In the genomic region with DNA sequence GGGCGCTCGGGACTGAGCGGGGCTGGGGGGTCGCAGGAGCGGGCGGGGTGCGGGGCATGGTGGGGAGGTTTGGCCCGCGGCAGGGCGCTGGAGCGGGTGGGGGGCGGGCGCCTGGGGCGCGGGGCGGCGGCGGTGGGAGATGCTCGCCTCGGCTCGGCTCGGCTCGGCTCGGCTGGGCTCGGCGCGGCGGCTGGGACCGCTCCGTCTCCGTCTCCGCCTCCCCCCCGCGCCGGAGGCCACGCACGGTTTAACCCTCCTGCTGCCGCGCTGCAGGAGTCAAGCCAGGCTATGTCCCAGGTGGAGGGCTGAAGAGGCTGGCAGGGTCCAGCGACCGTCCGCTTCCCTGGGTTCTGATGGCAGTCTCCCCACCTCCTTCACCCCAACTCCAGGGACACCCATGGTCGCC, we compare ENCODE assay signal across 8 cellular contexts. TPM values are rescaled to one million over a fixed set of nuclear protein-coding genes. Genes with fewer than 3 reads are reported as not detected.
A peak's percentile ranks its signal among the peaks of the same experiment; 100 is the strongest.
DNase-seq lines count a peak whose midpoint lies in the region; ATAC-seq, FAIRE-seq and TF ChIP-seq lines count a peak whose summit lies in the region.

A gene with protein sequence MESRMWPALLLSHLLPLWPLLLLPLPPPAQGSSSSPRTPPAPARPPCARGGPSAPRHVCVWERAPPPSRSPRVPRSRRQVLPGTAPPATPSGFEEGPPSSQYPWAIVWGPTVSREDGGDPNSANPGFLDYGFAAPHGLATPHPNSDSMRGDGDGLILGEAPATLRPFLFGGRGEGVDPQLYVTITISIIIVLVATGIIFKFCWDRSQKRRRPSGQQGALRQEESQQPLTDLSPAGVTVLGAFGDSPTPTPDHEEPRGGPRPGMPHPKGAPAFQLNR (minus strand): TSS at position 170 of the 406 bp plus-strand sequence. CDS start 2,754 bp downstream, outside the sequence.

- peaks cover 36 to 42% of the 10 kb centered on the region in 2 donors for H3K27me3 Mint-ChIP-seq in CD4-positive, alpha-beta memory T cell

- H3K9ac ChIP-seq in NT2/D1 (ENCODE audit: insufficient read length, low read depth) (peak within 1 kb of the TSS; percentile 90), parathyroid adenoma (no peak within 1 kb of the TSS)

- H3K4me3 ChIP-seq in CD4-positive, alpha-beta memory T cell (ENCODE audit: low read length in 2 of 2), result peak within 1 kb of the TSS; percentile 22 to 42
- H3K4me3 ChIP-seq in NT2/D1 (ENCODE audit: insufficient read length, low read depth) (peak within 1 kb of the TSS; percentile 89), parathyroid adenoma (ENCODE audit: low read depth, low read length) (peak within 1 kb of the TSS; percentile 53)

- H3K9me3 ChIP-seq in CD4-positive, alpha-beta memory T cell (ENCODE audit: control insufficient read depth in 1 of 2, low read length in 2 of 2), result no peaks in the 10 kb centered on the region
- H3K9me3 ChIP-seq in NT2/D1 (ENCODE audit: insufficient read depth, low read length) (no peaks in the 10 kb centered on the region), parathyroid adenoma (ENCODE audit: control insufficient read depth, low read length) (no peaks in the 10 kb centered on the region)

- H3K4me1 Mint-ChIP-seq in CD4-positive, alpha-beta memory T cell, result peaks cover 17 to 37% (median 25%) of the 10 kb centered on the region in 4 donors

- no peak for FAIRE-seq in frontal cortex (lab: Jason Lieb, UNC)

- no peak for ATAC-seq in HG02938 (IDR thresholded peaks at IDR 0.05; ENCODE audit: unreplicated experiment)
- ATAC-seq in HG02642 (IDR thresholded peaks at IDR 0.05; ENCODE audit: poor library complexity, unreplicated experiment), result no peak

- POLR2A ChIA-PET in CD4-positive, alpha-beta memory T cell (lab: Charles Lee; ENCODE audit: partially characterized antibody), result interaction anchor here (2.1 to 3.1 kb wide), 2 partner anchors 11 to 23 kb away, joined by 8 to 25 read pairs; partner anchors contain the start of genes COPS7A and ZNF384

- H2AFZ ChIP-seq in parathyroid adenoma, result peak within 1 kb of the TSS; percentile 70

- H3K9me3 Mint-ChIP-seq in CD4-positive, alpha-beta memory T cell, result no peaks in the 10 kb centered on the region

- no peak for TF ChIP-seq CTCF in parathyroid adenoma (IDR thresholded peaks at IDR 0.05)

- CTCF ChIA-PET in CD4-positive, alpha-beta memory T cell (lab: Charles Lee; ENCODE audit: partially characterized antibody), result no interaction called here

- peak within 1 kb of the TSS in 6 of 7 donors; percentile 19 to 86 (median 72) for H3K27ac Mint-ChIP-seq in CD4-positive, alpha-beta memory T cell

- intact Hi-C loops in CD4-positive, alpha-beta memory T cell (cut with micrococcal nuclease), result no loop called here

- H3K4me1 ChIP-seq in CD4-positive, alpha-beta memory T cell (ENCODE audit: insufficient read depth, low read length), result peaks cover 18% of the 10 kb centered on the region
- H3K4me1 ChIP-seq in NT2/D1 (ENCODE audit: insufficient read depth, insufficient read length), result peaks cover 26% of the 10 kb centered on the region
- peaks cover 3% of the 10 kb centered on the region for H3K4me1 ChIP-seq in parathyroid adenoma

- H3K27me3 ChIP-seq in CD4-positive, alpha-beta memory T cell (ENCODE audit: insufficient read depth, low read length), result peaks cover 17% of the 10 kb centered on the region
- H3K27me3 ChIP-seq in NT2/D1 (ENCODE audit: insufficient read depth, insufficient read length) (peaks cover 30% of the 10 kb centered on the region), parathyroid adenoma (ENCODE audit: control insufficient read depth, insufficient read depth, low read length) (no peaks in the 10 kb centered on the region)

- peak in 4 of 5 donors; percentile 46 to 61 (median 58) for DNase-seq in CD4-positive, alpha-beta memory T cell
- DNase-seq in NT2/D1 (ENCODE audit: low read depth, low spot score), result no peak
- peak; percentile 32 for DNase-seq in activated gamma-delta T cell treated with Interleukin-2 at 50 U/mL for 16 hours
- peak; percentile 50 to 59 for DNase-seq in frontal cortex (ENCODE audit: low spot score in 2 of 2)
- no peak for DNase-seq in NCI-H128 (lab: John Stamatoyannopoulos, UW; ENCODE audit: unreplicated experiment)

- H3K79me2 ChIP-seq in parathyroid adenoma, result no peaks in the 10 kb centered on the region

- peak within 1 kb of the TSS; percentile 83 for H3K4me2 ChIP-seq in parathyroid adenoma (ENCODE audit: low read length)

- H3K4me3 Mint-ChIP-seq in CD4-positive, alpha-beta memory T cell, result peak within 1 kb of the TSS; percentile 66 to 86 (median 82)

- no peaks in the 10 kb centered on the region for H3K36me3 Mint-ChIP-seq in CD4-positive, alpha-beta memory T cell

- peak within 1 kb of the TSS; percentile 30 for H3K27ac ChIP-seq in CD4-positive, alpha-beta memory T cell (ENCODE audit: low read depth, low read length)
- no peak within 1 kb of the TSS for H3K27ac ChIP-seq in parathyroid adenoma

- no peaks in the 10 kb centered on the region for H3K36me3 ChIP-seq in CD4-positive, alpha-beta memory T cell (ENCODE audit: insufficient read depth, low read length)
- H3K36me3 ChIP-seq in NT2/D1 (ENCODE audit: insufficient read depth, insufficient read length, low read length), result peaks cover 7% of the 10 kb centered on the region
- no peaks in the 10 kb centered on the region for H3K36me3 ChIP-seq in parathyroid adenoma (ENCODE audit: control insufficient read depth, insufficient read depth, low read length)

RNA-seq across cellular contexts. Expression of the gene that starts here (rescaled TPM):
- total RNA-seq in CD4-positive, alpha-beta memory T cell, result 1 to 10 TPM; 1.3 to 1.5 TPM
- polyA plus RNA-seq in CD4-positive, alpha-beta memory T cell, result under 1 TPM; 0.61 to 0.69 TPM
- 1.2 TPM for total RNA-seq in frontal cortex

Comparison
In these comparisons a context has a peak if more than half of its experiments do, and no peak if none do; other contexts are left out.
1. DNase-seq: peak in CD4-positive, alpha-beta memory T cell (4 of 5), activated gamma-delta T cell treated with Interleukin-2 at 50 U/mL for 16 hours (single experiment) and frontal cortex (2 of 2); none in NT2/D1 (single experiment) and NCI-H128 (single experiment).
2. H3K4me3 ChIP-seq: peak in every context shown above with its lines; median percentile 89 in NT2/D1; 53 in parathyroid adenoma; 32 in CD4-positive, alpha-beta memory T cell.